Comparison of ENCODE assay signal across 8 cellular contexts in genomic region chr6:148747145-148747492, GRCh38. TPM values are rescaled to one million over a fixed set of nuclear protein-coding genes. Genes with fewer than 3 reads are reported as not detected.
A peak's percentile ranks its signal among the peaks of the same experiment; 100 is the strongest.
DNase-seq lines count a peak whose midpoint lies in the region; ATAC-seq and TF ChIP-seq lines count a peak whose summit lies in the region.

No MANE protein-coding gene starts in this region.

- H3K9me3 Mint-ChIP-seq in naive thymus-derived CD8-positive, alpha-beta T cell, result peaks cover 0 to 1% (median 0%) of the 10 kb centered on the region in 9 donors

- TF ChIP-seq CTCF in GM10266 (IDR thresholded peaks at IDR 0.05; ENCODE audit: control insufficient read depth, insufficient read depth, low read depth, missing control alignments), result no peak
- no peak for TF ChIP-seq CTCF in fibroblast of pulmonary artery (IDR thresholded peaks at IDR 0.05; ENCODE audit: low read length, missing control alignments)

- peak; percentile 31 for ATAC-seq in HG02885 (IDR thresholded peaks at IDR 0.05; ENCODE audit: poor library complexity, unreplicated experiment)
- ATAC-seq in naive thymus-derived CD8-positive, alpha-beta T cell, result peak in 1 of 2 donors; percentile 28

- peak overlapping the region; percentile 78 for H3K4me3 ChIP-seq in fibroblast of pulmonary artery (replicated peaks; ENCODE audit: low read depth, low read length)

- peaks cover 18 to 63% (median 44%) of the 10 kb centered on the region in 5 donors for H3K27me3 Mint-ChIP-seq in naive thymus-derived CD8-positive, alpha-beta T cell

- H3K4me1 Mint-ChIP-seq in naive thymus-derived CD8-positive, alpha-beta T cell, result peaks cover 11 to 28% (median 21%) of the 10 kb centered on the region in 4 donors

- no peaks in the 10 kb centered on the region for H3K36me3 Mint-ChIP-seq in naive thymus-derived CD8-positive, alpha-beta T cell

- POLR2A ChIA-PET in naive thymus-derived CD8-positive, alpha-beta T cell (lab: Charles Lee), result interaction anchor here (0.6 to 2.4 kb wide), 2 partner anchors 14 to 348 kb away, joined by 3 to 14 read pairs; no protein-coding TSS in a partner anchor

- peak; percentile 47 for DNase-seq in GM10266 (ENCODE audit: extremely low spot score)
- DNase-seq in activated CD4-positive, CD25-positive, alpha-beta regulatory T cell treated with anti-CD3 and anti-CD28 coated beads, Interleukin-2, amount 50 U/mL, for 72 hours, result peak; percentile 45
- peak; percentile 52 for DNase-seq in fibroblast of pulmonary artery (ENCODE audit: low read depth)
- DNase-seq in naive thymus-derived CD8-positive, alpha-beta T cell, result peak in 1 of 10 donors; percentile 11
- no peak for DNase-seq in NCI-H187 treated with DMSO at 0.1 percent for 48 hours (lab: John Stamatoyannopoulos, UW)
- no peak for DNase-seq in NK-92 treated with Interleukin-12 subunit alpha and Interleukin-12 subunit beta, amount 100 ng/mL, for 24 hours (lab: John Stamatoyannopoulos, UW)
- DNase-seq in DMS114 treated with DMSO at 0.1 percent for 48 hours (lab: John Stamatoyannopoulos, UW; ENCODE audit: unreplicated experiment), result no peak

- H3K4me3 Mint-ChIP-seq in naive thymus-derived CD8-positive, alpha-beta T cell, result peak overlapping the region; percentile 70 to 99 (median 81)

- H3K27ac Mint-ChIP-seq in naive thymus-derived CD8-positive, alpha-beta T cell, result peak overlapping the region in 2 of 10 donors; percentile 22 to 61

RNA-seq across cellular contexts. Expression of gene UST, which starts 0.3 kb away (rescaled TPM):
- total RNA-seq in naive thymus-derived CD8-positive, alpha-beta T cell, result 1 to 10 TPM in 1 of 2 experiments, under 1 TPM in 1; 0.47 to 1.1 TPM
- polyA plus RNA-seq in naive thymus-derived CD8-positive, alpha-beta T cell, result 1 to 10 TPM in 1 of 3 donors, under 1 TPM in 2; 0.08 to 1.4 (median 0.26) TPM

Comparison
In these comparisons a context has a peak if more than half of its experiments do, and no peak if none do; other contexts are left out.
1. DNase-seq: peak in GM10266 (single experiment), activated CD4-positive, CD25-positive, alpha-beta regulatory T cell treated with anti-CD3 and anti-CD28 coated beads, Interleukin-2, amount 50 U/mL, for 72 hours (single experiment) and fibroblast of pulmonary artery (single experiment); none in NCI-H187 treated with DMSO at 0.1 percent for 48 hours (single experiment), NK-92 treated with Interleukin-12 subunit alpha and Interleukin-12 subunit beta, amount 100 ng/mL, for 24 hours (single experiment) and DMS114 treated with DMSO at 0.1 percent for 48 hours (single experiment).